Comparison of ENCODE assay signal across 7 cellular contexts in genomic region chr17:40177275-40177874, GRCh38. TPM values are rescaled to one million over a fixed set of nuclear protein-coding genes. Genes with fewer than 3 reads are reported as not detected.
DNase-seq lines count a peak whose midpoint lies in the region; ATAC-seq and TF ChIP-seq lines count a peak whose summit lies in the region.

Gene RAPGEFL1, plus strand, starts transcription at chr17:40177470. Its CDS starts 392 bp downstream, at chr17:40177862.

- no peaks in the 10 kb centered on the region for H3K27me3 ChIP-seq in kidney epithelial cell (ENCODE audit: control insufficient read depth, insufficient read depth, low read length)

- H3K4me3 ChIP-seq in kidney epithelial cell (ENCODE audit: low read depth, low read length): peak within 1 kb of the TSS; percentile 46

- DNase-seq in NCI-H1436 treated with DMSO at 0.1 percent for 48 hours (lab: John Stamatoyannopoulos, UW) (peak; percentile 25), caudate nucleus (lab: John Stamatoyannopoulos, UW) (peak in 46 of 61 donors; percentile 19 to 78 (median 51)), kidney epithelial cell (ENCODE audit: low read depth) (no peak)
- peak; percentile 69 for DNase-seq in activated CD4-positive, CD25-positive, alpha-beta regulatory T cell treated with anti-CD3 and anti-CD28 coated beads, Interleukin-2, amount 50 U/mL, for 72 hours
- DNase-seq in stimulated activated CD4-positive, alpha-beta T cell treated with anti-CD3 and anti-CD28 coated beads, Interleukin-1b, Interleukin-23, amount 100 ng/mL, for 24 hours (ENCODE audit: low read depth in 4 of 4, low spot score in 1 of 4): peak; percentile 60 to 87 (median 74)

- H3K36me3 ChIP-seq in kidney epithelial cell (ENCODE audit: control insufficient read depth, insufficient read depth, low read length): no peaks in the 10 kb centered on the region

- H3K27ac ChIP-seq in caudate nucleus (ENCODE audit: low read depth, low read length): peak within 1 kb of the TSS; percentile 31

- in situ Hi-C loops in GM18951 (cut with MboI; ENCODE audit: low sequenced_read_pairs, unreplicated experiment): no loop called here

- TF ChIP-seq POLR2A in GM18951 (IDR thresholded peaks at IDR 0.05; ENCODE audit: extremely low read depth, insufficient read depth, insufficient read length): peak; percentile 18

- no peak for TF ChIP-seq CTCF in kidney epithelial cell (IDR thresholded peaks at IDR 0.05; ENCODE audit: insufficient read depth, low read length, poor library complexity, severe bottlenecking)

- no peak for ATAC-seq in GM18502 (IDR thresholded peaks at IDR 0.05; ENCODE audit: poor library complexity, unreplicated experiment)

RNA-seq across cellular contexts. Expression of gene RAPGEFL1, which starts in this region (rescaled TPM):
- total RNA-seq in kidney epithelial cell: 2.3 and 3.4 TPM in 2 replicates
